ENCODE assay signal across 1 cellular context in genomic region chr15:78565097-78565950, GRCh38.
TF ChIP-seq lines count a peak whose summit lies in the region.

CHRNA5 (plus strand) TSS chr15:78565520; CDS start chr15:78565720, 200 bp downstream.

TF ChIP-seq in K562, 482 proteins besides CTCF, POLR2A, EP300 and RAD21 (continued from another document):
- TF ChIP-seq UBTF (IDR thresholded peaks at IDR 0.05; ENCODE audit: borderline replicate concordance in 1 of 2, low read depth in 2 of 2, low read length in 2 of 2) (peak in 1 of 2 experiments; percentile 52; a peak in 1 of 4 replicates), MTA2 (IDR thresholded peaks at IDR 0.05; ENCODE audit: low read depth) (peak; percentile 31; the same call in 1 of the 2 replicates), SMAD2 (IDR thresholded peaks at IDR 0.05; ENCODE audit: low read depth, low read length) (no peak), FOXA3 (CRISPR knock-in tag; conservative IDR thresholded peaks at IDR 0.05 in 1 of 2, IDR thresholded peaks at IDR 0.05 in 1 of 2) (peak; percentile 56 to 64; a peak in 1 of 4 replicates), VEZF1 (CRISPR knock-in tag; IDR thresholded peaks at IDR 0.05) (peak; percentile 30; the same call in 1 of the 2 replicates), ILK (tag; IDR thresholded peaks at IDR 0.05; ENCODE audit: borderline replicate concordance, low read depth) (no peak), ZFPM2 (CRISPR knock-in tag; IDR thresholded peaks at IDR 0.05) (no peak), PHF8 (IDR thresholded peaks at IDR 0.05; ENCODE audit: borderline replicate concordance, low read length) (peak; percentile 66; the same call in 1 of the 2 replicates), TFAM (CRISPR knock-in tag; conservative IDR thresholded peaks at IDR 0.05) (no peak), ZNF75A (CRISPR knock-in tag; IDR thresholded peaks at IDR 0.05) (no peak), ETS1 (conservative IDR thresholded peaks at IDR 0.05; ENCODE audit: control insufficient read depth, low read depth, low read length) (no peak; the same call in 1 of the 2 replicates), POLR2G (IDR thresholded peaks at IDR 0.05; ENCODE audit: low read depth, low read length) (peak; percentile 90), GATAD2B (IDR thresholded peaks at IDR 0.05; ENCODE audit: borderline replicate concordance) (peak; percentile 81), YY1 (IDR thresholded peaks at IDR 0.05; ENCODE audit: borderline replicate concordance in 1 of 3, control insufficient read depth in 1 of 3, extremely low read depth in 1 of 3, insufficient read depth in 3 of 3, insufficient read length in 1 of 3, insufficient replicate concordance in 2 of 3, low read depth in 1 of 3, low read length in 2 of 3) (peak in 2 of 3 experiments; percentile 43 to 49), DACH1 (IDR thresholded peaks at IDR 0.05; ENCODE audit: partially characterized antibody) (peak; percentile 16), THAP7 (CRISPR knock-in tag; IDR thresholded peaks at IDR 0.05) (0 out of 2 replicates have a peak, but pooled peaks have one; percentile 12), ERF (CRISPR knock-in tag; IDR thresholded peaks at IDR 0.05) (0 out of 2 replicates have a peak, but pooled peaks have one; percentile 25), BCOR (IDR thresholded peaks at IDR 0.05) (peak; percentile 53; the same call in 1 of the 2 replicates), NCOR1 (IDR thresholded peaks at IDR 0.05) (0 out of 2 replicates have a peak, but pooled peaks have one; percentile 30), JUND (IDR thresholded peaks at IDR 0.05; ENCODE audit: borderline replicate concordance, low read depth, low read length) (0 out of 2 replicates have a peak, but pooled peaks have one; percentile 17), JUND (tag; IDR thresholded peaks at IDR 0.05; ENCODE audit: borderline replicate concordance, low read depth, low read length) (no peak; the same call in 2 of the 3 replicates), SUPT5H (IDR thresholded peaks at IDR 0.05) (peak; percentile 59), CBX1 (IDR thresholded peaks at IDR 0.05; ENCODE audit: low read depth) (0 out of 2 replicates have a peak, but pooled peaks have one; percentile 61), ZBTB11 (CRISPR knock-in tag; IDR thresholded peaks at IDR 0.05) (peak in 1 of 3 experiments; percentile 40; a peak in 1 of 6 replicates), THAP12 (CRISPR knock-in tag; IDR thresholded peaks at IDR 0.05) (peak; percentile 57; the same call in 1 of the 2 replicates)
